In the genomic region with DNA sequence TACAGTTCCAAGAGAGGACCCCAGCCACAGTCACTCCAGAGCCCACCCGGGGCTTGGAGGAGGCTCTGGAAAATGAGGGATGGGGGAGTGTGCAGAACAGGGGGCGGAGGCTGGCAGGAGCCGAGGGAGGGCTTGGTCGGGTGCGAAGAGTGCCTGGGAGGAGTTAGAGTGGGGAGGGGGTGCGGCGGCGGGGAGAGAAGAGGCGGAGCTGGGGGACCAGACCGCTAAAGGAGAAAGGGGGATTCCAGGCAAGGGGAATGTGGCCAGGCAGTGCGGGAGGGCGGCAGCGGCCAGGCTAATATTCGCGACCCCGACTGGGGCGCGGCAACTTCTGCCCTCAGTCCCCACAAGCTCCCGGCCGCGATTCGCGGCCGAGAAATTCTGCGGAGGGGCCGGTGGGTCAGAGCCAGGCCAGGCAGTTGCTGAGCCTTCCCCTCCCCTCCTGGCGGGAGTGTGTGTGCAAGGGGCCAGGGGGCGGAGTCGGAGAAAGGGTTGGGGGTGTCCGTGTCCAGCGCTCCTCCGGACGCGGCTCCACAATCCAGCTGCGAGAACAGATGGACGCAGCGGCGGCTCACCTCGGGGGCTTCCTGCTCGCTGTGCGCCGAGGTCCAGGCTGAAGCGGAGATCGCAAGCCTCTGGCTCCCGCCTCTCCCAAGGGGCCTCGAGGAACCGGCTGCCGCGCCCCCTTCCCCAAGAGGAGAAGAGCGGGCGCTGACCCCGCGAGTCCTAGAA, we compare ENCODE assay signal across 13 cellular contexts. TPM values are rescaled to one million over a fixed set of nuclear protein-coding genes. Genes with fewer than 3 reads are reported as not detected.
A peak's percentile ranks its signal among the peaks of the same experiment; 100 is the strongest.
DNase-seq lines count a peak whose midpoint lies in the region; ATAC-seq and TF ChIP-seq lines count a peak whose summit lies in the region.
"Had no signal": no experiment of that assay in that cellular context is flagged by ENCODE, and none has a peak within 500 bp of the region (broad histone marks: within the 10 kb centered on the region; RNA-seq: fewer than 3 reads in every experiment).

No MANE protein-coding gene starts in this region.

- H3K27me3 ChIP-seq in left ventricle myocardium inferior (ENCODE audit: low read depth) (peaks cover 96% of the 10 kb centered on the region), ascending aorta (peaks cover 20% of the 10 kb centered on the region)

- H3K4me3 ChIP-seq in left ventricle myocardium inferior, result peak overlapping the region; percentile 38
- peak overlapping the region; percentile 33 to 51 for H3K4me3 ChIP-seq in ascending aorta
- H3K4me3 ChIP-seq in mesodermal cell (ENCODE audit: extremely low read depth, insufficient read depth, low read length, poor library complexity, severe bottlenecking), result peak overlapping the region; percentile 30

- intact Hi-C loops in left ventricle myocardium inferior (cut with micrococcal nuclease) (no loop called here), left cardiac atrium (cut with DNase I) (loop anchor here in 1 of 2 donors (10.0 kb wide), 1 partner anchor 155 kb away; the partner anchor contains the start of gene OGDHL), ascending aorta (cut with DNase I) (no loop called here)

- no peaks in the 10 kb centered on the region for H3K9me3 Mint-ChIP-seq in T-helper 2 cell treated with Interferon-gamma antibody and Interleukin-4, amounts not matched to agents 5 μg/mL and 100 μg/mL, for 36 hours

- peaks cover 66% of the 10 kb centered on the region for H3K27me3 Mint-ChIP-seq in T-helper 2 cell treated with Interferon-gamma antibody and Interleukin-4, amounts not matched to agents 5 μg/mL and 100 μg/mL, for 36 hours (ENCODE audit: low read depth)

- DNase-seq in left ventricle myocardium inferior (no peak), left cardiac atrium (no peak), ascending aorta (ENCODE audit: low spot score in 2 of 2) (no peak)
- no peak for DNase-seq in T-helper 2 cell treated with Interferon-gamma antibody and Interleukin-4, amounts not matched to agents 5 μg/mL and 100 μg/mL, for 36 hours (ENCODE audit: low spot score)
- DNase-seq in activated CD4-positive, alpha-beta T cell treated with anti-CD3 and anti-CD28 coated beads for 48 hours, result no peak
- DNase-seq: activated CD4-positive, alpha-beta T cell treated with anti-CD3 and anti-CD28 coated beads, Interleukin-2, amount 50 U/mL, for 1 hour; IMR-90; NCI-H2107; posterior cingulate gyrus had no signal

- WGBS in mesodermal cell (ENCODE audit: insufficient coverage in 2 of 2), 2 experiments, result 1% methylated on average over 27 to 44 of the region's 53 CpGs

- H3K4me3 Mint-ChIP-seq in T-helper 2 cell treated with Interferon-gamma antibody and Interleukin-4, amounts not matched to agents 5 μg/mL and 100 μg/mL, for 36 hours, result no peak overlapping the region

- H3K36me3 Mint-ChIP-seq in T-helper 2 cell treated with Interferon-gamma antibody and Interleukin-4, amounts not matched to agents 5 μg/mL and 100 μg/mL, for 36 hours (ENCODE audit: low read depth), result peaks cover 1% of the 10 kb centered on the region

- H3K36me3 ChIP-seq in left ventricle myocardium inferior (no peaks in the 10 kb centered on the region), ascending aorta (no peaks in the 10 kb centered on the region), mesodermal cell (ENCODE audit: control insufficient read depth, insufficient read depth, low read length) (no peaks in the 10 kb centered on the region)

- peaks cover 7% of the 10 kb centered on the region for H3K4me1 Mint-ChIP-seq in T-helper 2 cell treated with Interferon-gamma antibody and Interleukin-4, amounts not matched to agents 5 μg/mL and 100 μg/mL, for 36 hours (ENCODE audit: low read depth)

- H3K9me3 ChIP-seq in left ventricle myocardium inferior (replicated peaks), result no peaks in the 10 kb centered on the region
- H3K9me3 ChIP-seq in ascending aorta, result no peaks in the 10 kb centered on the region
- no peaks in the 10 kb centered on the region for H3K9me3 ChIP-seq in mesodermal cell (ENCODE audit: control insufficient read depth, low read length)

- H3K4me1 ChIP-seq in left ventricle myocardium inferior (peaks cover 36% of the 10 kb centered on the region), ascending aorta (peaks cover 3% of the 10 kb centered on the region in 2 donors), mesodermal cell (ENCODE audit: control insufficient read depth, insufficient read depth, low read length, poor library complexity, severe bottlenecking) (no peaks in the 10 kb centered on the region)

- H3K27ac ChIP-seq in left ventricle myocardium inferior (replicated peaks), result no peak overlapping the region
- no peak overlapping the region for H3K27ac ChIP-seq in ascending aorta
- no peak overlapping the region for H3K27ac ChIP-seq in mesodermal cell (ENCODE audit: low read depth, low read length, severe bottlenecking)

- no peak overlapping the region for H3K27ac Mint-ChIP-seq in T-helper 2 cell treated with Interferon-gamma antibody and Interleukin-4, amounts not matched to agents 5 μg/mL and 100 μg/mL, for 36 hours

- no peak for ATAC-seq in left cardiac atrium
- no peak for ATAC-seq in HG02798 (IDR thresholded peaks at IDR 0.05; ENCODE audit: poor library complexity, unreplicated experiment)
- ATAC-seq in GM21786 (IDR thresholded peaks at IDR 0.05; ENCODE audit: unreplicated experiment), result no peak

- TF ChIP-seq CTCF in left ventricle myocardium inferior (IDR thresholded peaks at IDR 0.05; ENCODE audit: borderline replicate concordance) (no peak), ascending aorta (IDR thresholded peaks at IDR 0.05) (no peak)

RNA-seq across cellular contexts. Expression of gene SLC18A3, which starts 0.7 kb away (rescaled TPM):
- total RNA-seq in left ventricle myocardium inferior, result not detected
- not detected for total RNA-seq in left cardiac atrium
- not detected for total RNA-seq in ascending aorta
- polyA plus RNA-seq in mesodermal cell (2013, experiment 1 of 2), result 1.3 TPM
- polyA plus RNA-seq in mesodermal cell (2013, experiment 2 of 2), result 1.1 TPM
- total RNA-seq: IMR-90, SK-MEL-5 had no signal
- polyA plus RNA-seq: IMR-90 had no signal

RNA-seq across cellular contexts. Expression of gene CHAT, which starts 4.4 kb away (rescaled TPM):
- total RNA-seq in left ventricle myocardium inferior (not detected), left cardiac atrium (not detected), ascending aorta (not detected)
- polyA plus RNA-seq in mesodermal cell (2013, experiment 1 of 2), result 1.8 TPM
- polyA plus RNA-seq in mesodermal cell (2013, experiment 2 of 2), result 0.61 TPM
- total RNA-seq: IMR-90, SK-MEL-5 had no signal
- polyA plus RNA-seq: IMR-90 had no signal
